ENCODE assay signal across 23 cellular contexts in the genomic region with DNA sequence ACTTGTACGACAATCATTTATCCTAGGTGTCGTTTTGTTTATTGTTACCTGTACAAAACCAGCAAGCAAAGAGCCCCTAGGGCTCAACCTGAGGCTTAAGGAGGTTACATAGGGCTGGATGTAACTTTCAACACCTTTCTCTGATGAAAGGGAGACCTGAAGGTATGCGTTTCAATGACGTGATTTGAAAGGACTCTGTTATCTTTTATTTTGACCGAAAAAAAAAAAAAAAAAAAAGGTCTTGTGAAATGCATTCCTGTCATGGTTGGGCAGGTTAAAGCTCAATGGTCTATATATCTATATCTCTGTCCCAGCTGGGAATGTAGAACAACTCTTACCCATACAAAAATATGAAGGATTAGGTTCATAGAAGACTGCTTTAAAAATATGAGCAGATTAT.
"Had no signal": no experiment of that assay in that cellular context is flagged by ENCODE, and none has a peak within 500 bp of the region (broad histone marks: within the 10 kb centered on the region; RNA-seq: fewer than 3 reads in every experiment).

No MANE protein-coding gene starts in this region.

- H3K27me3 ChIP-seq: gastroesophageal sphincter, sigmoid colon had no signal

- H3K4me3 ChIP-seq: gastroesophageal sphincter, lower lobe of right lung, sigmoid colon, thoracic aorta had no signal

- H3K27ac ChIP-seq: gastroesophageal sphincter, lower lobe of right lung, sigmoid colon, thoracic aorta, VCaP had no signal

- DNase-seq: activated CD4-positive, alpha-beta T cell treated with anti-CD3 and anti-CD28 coated beads, Interleukin-2, amount 10 ng/mL, durations not matched to agents 7 days and 5 days; activated CD8-positive, alpha-beta memory T cell treated with anti-CD3 and anti-CD28 coated beads, Interleukin-2, amount 10 ng/mL, durations not matched to agents 7 days and 5 days; activated CD8-positive, alpha-beta T cell treated with anti-CD3 and anti-CD28 coated beads for 36 hours; activated effector memory CD4-positive, alpha-beta T cell treated with anti-CD3 and anti-CD28 coated beads, Interleukin-2, amount 50 U/mL, for 16 hours; activated naive CD4-positive, alpha-beta T cell treated with anti-CD3 and anti-CD28 coated beads, Interleukin-2, amount 10 ng/mL, durations not matched to agents 7 days and 5 days; activated T-cell treated with anti-CD3 and anti-CD28 coated beads for 4 hours; central memory CD4-positive, alpha-beta T cell; effector memory CD4-positive, alpha-beta T cell; head of caudate nucleus; lower lobe of right lung; natural killer cell; sigmoid colon; stimulated activated CD4-positive, alpha-beta T cell treated with anti-CD3 and anti-CD28 coated beads, Interleukin-4, amount 100 ng/mL, for 1 hour; stimulated activated naive CD4-positive, alpha-beta T cell; SW 1271; T-helper 17 cell had no signal

- ATAC-seq: activated CD4-positive, CD25-positive, alpha-beta regulatory T cell treated with anti-CD3 and anti-CD28 coated beads, Interleukin-2, amount 50 U/mL, for 24 hours; activated CD8-positive, alpha-beta memory T cell treated with anti-CD3 and anti-CD28 coated beads, Interleukin-2, amount 10 ng/mL, durations not matched to agents 7 days and 5 days; activated CD8-positive, alpha-beta T cell treated with anti-CD3 and anti-CD28 coated beads for 36 hours; gastroesophageal sphincter; left lobe of liver; natural killer cell; T-helper 17 cell had no signal

- H3K4me1 ChIP-seq: lower lobe of right lung had no signal

- H3K9me3 ChIP-seq: gastroesophageal sphincter, lower lobe of right lung, sigmoid colon, thoracic aorta had no signal

- FAIRE-seq: colon, islet of Langerhans had no signal

- H3K36me3 ChIP-seq: gastroesophageal sphincter, lower lobe of right lung, sigmoid colon, thoracic aorta had no signal
